12 cellular contexts compared by ENCODE assay signal in genomic region chr1:36377776-36378175, GRCh38. TPM values are rescaled to one million over a fixed set of nuclear protein-coding genes. Genes with fewer than 3 reads are reported as not detected.
A peak's percentile ranks its signal among the peaks of the same experiment; 100 is the strongest.
DNase-seq lines count a peak whose midpoint lies in the region; ATAC-seq and TF ChIP-seq lines count a peak whose summit lies in the region.
"Had no signal": no experiment of that assay in that cellular context is flagged by ENCODE, and none has a peak within 500 bp of the region (broad histone marks: within the 10 kb centered on the region; RNA-seq: fewer than 3 reads in every experiment).

No MANE protein-coding gene starts in this region.

- H4K20me1 ChIP-seq in DOHH2 (ENCODE audit: control insufficient read depth, insufficient read depth, low read depth, low read length) (peaks cover 9% of the 10 kb centered on the region; the same call in 1 of the 2 replicates), Loucy (ENCODE audit: insufficient read depth, low read length, poor library complexity, severe bottlenecking) (no peaks in the 10 kb centered on the region)

- H3K27me3 ChIP-seq in DOHH2 (ENCODE audit: control insufficient read depth, low read length) (no peaks in the 10 kb centered on the region), Loucy (ENCODE audit: insufficient read depth, low read length, poor library complexity, severe bottlenecking) (no peaks in the 10 kb centered on the region), ascending aorta (no peaks in the 10 kb centered on the region), gastrocnemius medialis (no peaks in the 10 kb centered on the region)
- H3K27me3 ChIP-seq: body of pancreas had no signal

- H3K9ac ChIP-seq in Loucy (ENCODE audit: low read depth, low read length, poor library complexity, severe bottlenecking), result no peak overlapping the region
- H3K9ac ChIP-seq: parathyroid adenoma had no signal

- TF ChIP-seq CTCF in DOHH2 (IDR thresholded peaks at IDR 0.05; ENCODE audit: low read depth, low read length, poor library complexity, severe bottlenecking), result no peak
- TF ChIP-seq CTCF in Loucy (conservative IDR thresholded peaks at IDR 0.05; ENCODE audit: low read length), result no peak
- no peak for TF ChIP-seq CTCF in ascending aorta (IDR thresholded peaks at IDR 0.05)
- no peak for TF ChIP-seq CTCF in gastrocnemius medialis (IDR thresholded peaks at IDR 0.05 in 4 of 5, conservative IDR thresholded peaks at IDR 0.05 in 1 of 5)

- H3K27ac ChIP-seq in DOHH2 (ENCODE audit: low read depth, low read length) (peak overlapping the region; percentile 55), ascending aorta (peak overlapping the region; percentile 29 to 34), gastrocnemius medialis (peak overlapping the region; percentile 1 to 46 (median 25))
- H3K27ac ChIP-seq: parathyroid adenoma had no signal

- ATAC-seq in gastrocnemius medialis, result no peak
- ATAC-seq in GM21423 (IDR thresholded peaks at IDR 0.05; ENCODE audit: unreplicated experiment), result no peak
- ATAC-seq: body of pancreas had no signal

- peaks cover 13% of the 10 kb centered on the region for H3F3A ChIP-seq in DOHH2 (ENCODE audit: control insufficient read depth, insufficient read depth)
- H3F3A ChIP-seq in Loucy (ENCODE audit: low read depth), result no peaks in the 10 kb centered on the region

- peaks cover 100% of the 10 kb centered on the region for H3K79me2 ChIP-seq in DOHH2 (ENCODE audit: control insufficient read depth, low read length)
- H3K79me2 ChIP-seq in Loucy (ENCODE audit: insufficient read depth, low read length), result peaks cover 88% of the 10 kb centered on the region

- peaks cover 98% of the 10 kb centered on the region for H3K4me1 ChIP-seq in DOHH2 (ENCODE audit: control insufficient read depth, low read length)
- H3K4me1 ChIP-seq in Loucy (ENCODE audit: insufficient read depth, low read length, poor library complexity, severe bottlenecking), result peaks cover 56% of the 10 kb centered on the region
- H3K4me1 ChIP-seq in ascending aorta, result peaks cover 19 to 43% of the 10 kb centered on the region in 2 donors
- H3K4me1 ChIP-seq in gastrocnemius medialis, result peaks cover 57 to 74% of the 10 kb centered on the region in 2 donors

- H3K9me2 ChIP-seq in DOHH2 (replicated peaks; ENCODE audit: control insufficient read depth, low read length) (no peaks in the 10 kb centered on the region), Loucy (replicated peaks; ENCODE audit: low read depth, low read length) (no peaks in the 10 kb centered on the region)

- peak overlapping the region; percentile 36; the same call in 1 of the 2 replicates for H3K4me3 ChIP-seq in DOHH2 (ENCODE audit: low read length)
- H3K4me3 ChIP-seq in Loucy (ENCODE audit: low read length, poor library complexity, severe bottlenecking), result no peak overlapping the region
- no peak overlapping the region for H3K4me3 ChIP-seq in ascending aorta
- H3K4me3 ChIP-seq in gastrocnemius medialis, result no peak overlapping the region
- H3K4me3 ChIP-seq: body of pancreas, HAP-1 had no signal

- in situ Hi-C loops in gastrocnemius medialis (cut with MboI; ENCODE audit: low sequenced_read_pairs in 4 of 4), result no loop called here

- H3K9me3 ChIP-seq in DOHH2 (ENCODE audit: control insufficient read depth, insufficient read depth, low read length), result no peaks in the 10 kb centered on the region
- no peaks in the 10 kb centered on the region for H3K9me3 ChIP-seq in Loucy (ENCODE audit: insufficient read depth, low read depth, low read length)
- no peaks in the 10 kb centered on the region for H3K9me3 ChIP-seq in ascending aorta
- H3K9me3 ChIP-seq in gastrocnemius medialis, result no peaks in the 10 kb centered on the region
- H3K9me3 ChIP-seq: body of pancreas, HAP-1 had no signal

- H3K4me2 ChIP-seq in DOHH2 (ENCODE audit: low read length) (peak overlapping the region; percentile 41), Loucy (ENCODE audit: low read depth, low read length, poor library complexity, severe bottlenecking) (peak overlapping the region; percentile 19)

- H2AFZ ChIP-seq in Loucy (ENCODE audit: low read length), result no peak overlapping the region
- H2AFZ ChIP-seq: parathyroid adenoma had no signal

- DNase-seq in ascending aorta (ENCODE audit: low spot score in 2 of 2) (no peak), gastrocnemius medialis (no peak), NCI-H2227 treated with DMSO at 0.1 percent for 48 hours (lab: John Stamatoyannopoulos, UW) (no peak), COLO668 (lab: John Stamatoyannopoulos, UW; ENCODE audit: unreplicated experiment) (no peak)
- DNase-seq: body of pancreas, NCI-H2107, substantia nigra had no signal

- intact Hi-C loops in ascending aorta (cut with DNase I), result no loop called here
- intact Hi-C loops in gastrocnemius medialis (cut with DNase I; ENCODE audit: low total_unique reads), result no loop called here

- H3K36me3 ChIP-seq in DOHH2 (ENCODE audit: control insufficient read depth, low read length), result peaks cover 81% of the 10 kb centered on the region
- H3K36me3 ChIP-seq in Loucy (ENCODE audit: insufficient read depth, low read length), result no peaks in the 10 kb centered on the region
- no peaks in the 10 kb centered on the region for H3K36me3 ChIP-seq in ascending aorta
- H3K36me3 ChIP-seq in gastrocnemius medialis, result no peaks in the 10 kb centered on the region
- H3K36me3 ChIP-seq: HAP-1 had no signal

- no peak for TF ChIP-seq POLR2A in gastrocnemius medialis (IDR thresholded peaks at IDR 0.05)

RNA-seq across cellular contexts. Expression of gene STK40, which starts 7.9 kb away (rescaled TPM):
- total RNA-seq in ascending aorta, result 77.0 TPM
- 100 to 1,000 TPM; 109 to 263 (median 211) TPM for total RNA-seq in gastrocnemius medialis

RNA-seq across cellular contexts. Expression of gene LSM10, which starts 19.9 kb away (rescaled TPM):
- total RNA-seq in ascending aorta (9.8 TPM), gastrocnemius medialis (100 to 1,000 TPM in 2 of 4 donors, 10 to 100 TPM in 2; 56.9 to 129 (median 103) TPM)

RNA-seq across cellular contexts. Expression of gene EVA1B, which starts 54.3 kb away (rescaled TPM):
- total RNA-seq in ascending aorta (251 TPM), gastrocnemius medialis (10 to 100 TPM; 10.0 to 19.9 (median 14.8) TPM)

Comparison
In these comparisons a context has a peak if more than half of its experiments do, and no peak if none do; other contexts are left out.
1. RNA of gene EVA1B, which starts 54.3 kb away (total RNA-seq): 251 TPM in ascending aorta (single experiment); 10.0 to 19.9 TPM in gastrocnemius medialis; every median in the first group is over 10 times any median in the second.
2. Peak in every context shown above with its lines, with median percentiles within 50 percentile points of each other: H3K27ac ChIP-seq.